In the genomic region with DNA sequence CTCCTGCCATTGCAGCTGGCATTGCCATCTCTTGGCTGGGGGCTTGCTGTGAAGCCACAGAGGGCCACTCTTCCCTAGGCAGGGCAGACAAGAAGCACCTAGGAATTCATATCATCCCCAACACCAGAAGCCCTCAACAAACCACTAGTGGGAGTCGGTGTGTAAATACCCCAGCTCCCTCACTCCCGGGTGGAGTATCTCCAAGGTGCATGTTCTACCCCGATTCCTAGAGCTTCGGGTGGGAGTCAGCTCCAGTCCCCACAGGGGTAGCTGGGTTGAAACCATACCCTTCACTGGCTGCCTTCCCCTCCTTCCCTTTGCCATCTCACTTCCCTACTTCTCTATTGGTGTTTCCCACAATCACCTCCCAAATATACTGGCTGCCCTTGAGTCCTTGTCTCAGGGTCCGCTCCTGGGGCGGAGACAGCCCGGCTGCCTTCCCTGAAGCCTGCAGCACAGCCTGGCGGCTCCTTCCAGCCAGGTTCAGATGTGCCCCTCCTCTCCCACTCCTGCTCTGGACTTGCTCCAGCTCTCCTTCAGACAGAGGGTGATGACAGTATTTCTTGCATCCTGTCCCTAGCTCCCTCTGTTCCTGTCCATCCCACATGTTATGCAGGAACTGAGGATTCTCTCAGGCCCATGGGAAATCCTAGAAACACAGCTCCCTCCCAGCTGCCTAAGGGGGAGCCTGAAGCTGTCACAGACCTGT, we compare ENCODE assay signal across 34 cellular contexts. TPM values are rescaled to one million over a fixed set of nuclear protein-coding genes. Genes with fewer than 3 reads are reported as not detected.
DNase-seq lines count a peak whose midpoint lies in the region; FAIRE-seq and TF ChIP-seq lines count a peak whose summit lies in the region.
"Had no signal": no experiment of that assay in that cellular context is flagged by ENCODE, and none has a peak within 500 bp of the region (broad histone marks: within the 10 kb centered on the region; RNA-seq: fewer than 3 reads in every experiment).

No MANE protein-coding gene starts in this region.

- TF ChIP-seq POLR2A in H1 (IDR thresholded peaks at IDR 0.05; ENCODE audit: control extremely low read depth in 1 of 2, low read depth in 2 of 2, low read length in 2 of 2) (no peak), uterus (IDR thresholded peaks at IDR 0.05) (no peak)

- H3K18ac ChIP-seq in H1 (ENCODE audit: extremely low read depth, low read length) = no peak overlapping the region

- no peak overlapping the region for H2BK15ac ChIP-seq in H1 (ENCODE audit: low read length)

- H2BK20ac ChIP-seq in H1 (ENCODE audit: low read length) = no peak overlapping the region

- no peak for TF ChIP-seq EP300 in H1 (IDR thresholded peaks at IDR 0.05; ENCODE audit: borderline replicate concordance in 1 of 2, low read depth in 2 of 2, low read length in 2 of 2)

- peaks cover 5% of the 10 kb centered on the region for H3K4me1 Mint-ChIP-seq in nephron
- peaks cover 6% of the 10 kb centered on the region for H3K4me1 Mint-ChIP-seq in Calu3 (ENCODE audit: low read depth, unreplicated experiment)

- no peak overlapping the region for H2BK120ac ChIP-seq in H1 (replicated peaks; ENCODE audit: low read depth, low read length)

- H3K4me3 ChIP-seq in BLaER1 treated with 17β-estradiol and CSF1 and Interleukin-3, amounts not matched to agents 10 nM and 100 nM = no peak overlapping the region
- H3K4me3 ChIP-seq in H1 (ENCODE audit: extremely low read depth in 1 of 4, insufficient read depth in 2 of 4, low read depth in 3 of 4, low read length in 4 of 4) (no peak overlapping the region), uterus (no peak overlapping the region)
- H3K4me3 ChIP-seq: adrenal gland, heart right ventricle, pancreas, SJSA1, smooth muscle cell had no signal

- no peak overlapping the region for H2BK12ac ChIP-seq in H1 (ENCODE audit: low read depth, low read length)

- CTCF ChIA-PET in H1 (lab: Charles Lee; ENCODE audit: partially characterized antibody) = interaction anchor here (0.6 to 25.1 kb wide), 11 partner anchors 10 to 393 kb away, joined by 3 to 994 read pairs (median 4); partner anchors contain the start of genes ACOX2 and FAM107A
- CTCF ChIA-PET in Calu3 (lab: Charles Lee) = no interaction called here

- H4K8ac ChIP-seq in H1 (ENCODE audit: extremely low read depth, insufficient read depth, low read length) = no peak overlapping the region

- H2BK5ac ChIP-seq in H1 (ENCODE audit: low read depth, low read length) = no peak overlapping the region

- no peak overlapping the region for H3K56ac ChIP-seq in H1 (replicated peaks; ENCODE audit: insufficient read length, low read depth, low read length)

- no peaks in the 10 kb centered on the region for H3K23me2 ChIP-seq in H1 (ENCODE audit: low read depth, low read length)

- no peaks in the 10 kb centered on the region for H3K79me2 ChIP-seq in H1 (ENCODE audit: control insufficient read depth in 1 of 2, insufficient read depth in 2 of 2, low read length in 2 of 2)

- H3K9me3 Mint-ChIP-seq in nephron (no peaks in the 10 kb centered on the region), Calu3 (ENCODE audit: low read depth, unreplicated experiment) (no peaks in the 10 kb centered on the region)
- H3K9me3 Mint-ChIP-seq: activated CD4-positive, alpha-beta memory T cell treated with anti-CD3 and anti-CD28 coated beads for 36 hours; activated naive CD4-positive, alpha-beta T cell treated with anti-CD3 and anti-CD28 coated beads for 36 hours; activated T-helper 1 cell treated with anti-CD3 and anti-CD28 coated beads, Interleukin-12 subunit alpha, Interleukin-12 subunit beta, Interleukin-2, Interleukin-4 antibody, amounts not matched to agents 30 ng/mL and 10 ng/mL and 1 ng/mL, durations not matched to agents 14 hours and 24 hours and 36 hours; T-helper 1 cell treated with Interleukin-12 subunit alpha and Interleukin-12 subunit beta and Interleukin-4 antibody, amounts not matched to agents 30 μg/mL and 1 μg/mL, for 36 hours had no signal

- no peak overlapping the region for H4K91ac ChIP-seq in H1 (replicated peaks; ENCODE audit: insufficient read length, low read length)

- WGBS in H1 (ENCODE audit: extremely low coverage in 1 of 2, insufficient coverage in 1 of 2, insufficient read length in 1 of 2, insufficient replicate concordance in 2 of 2, low coverage in 1 of 2, low lambda C conversion rate in 2 of 2, missing lambda C conversion rate in 1 of 2), 2 experiments = 90% methylated on average over 8 of the region's 8 CpGs; no CpG with 5 or more reads in 1 of the 2 experiments

- H3K27me3 ChIP-seq in BLaER1 treated with 17β-estradiol and CSF1 and Interleukin-3, amounts not matched to agents 10 nM and 100 nM = peaks cover 0 to 8% (median 0%) of the 10 kb centered on the region in 11 experiments; a peak in 2 of 22 replicates
- H3K27me3 ChIP-seq in H1 (replicated peaks in 1 of 4; ENCODE audit: control insufficient read depth in 3 of 4, extremely low read depth in 1 of 4, insufficient read depth in 3 of 4, low read length in 3 of 4) = peaks cover 9 to 54% (median 29%) of the 10 kb centered on the region in 4 experiments
- H3K27me3 ChIP-seq in uterus = no peaks in the 10 kb centered on the region
- H3K27me3 ChIP-seq: adrenal gland, brain microvascular endothelial cell, pancreas, SJSA1 had no signal

- no peak overlapping the region for H3K14ac ChIP-seq in H1 (ENCODE audit: insufficient read length)

- no peak overlapping the region for H3K4me3 Mint-ChIP-seq in nephron
- H3K4me3 Mint-ChIP-seq in Calu3 (ENCODE audit: low read depth, unreplicated experiment) = no peak overlapping the region
- H3K4me3 Mint-ChIP-seq: activated CD4-positive, alpha-beta memory T cell treated with anti-CD3 and anti-CD28 coated beads for 36 hours; activated naive CD4-positive, alpha-beta T cell treated with anti-CD3 and anti-CD28 coated beads for 36 hours; activated T-helper 1 cell treated with anti-CD3 and anti-CD28 coated beads, Interleukin-12 subunit alpha, Interleukin-12 subunit beta, Interleukin-2, Interleukin-4 antibody, amounts not matched to agents 30 ng/mL and 10 ng/mL and 1 ng/mL, durations not matched to agents 14 hours and 24 hours and 36 hours; T-helper 1 cell treated with Interleukin-12 subunit alpha and Interleukin-12 subunit beta and Interleukin-4 antibody, amounts not matched to agents 30 μg/mL and 1 μg/mL, for 36 hours had no signal

- DNase-seq in HT1080 (ENCODE audit: low read depth) (peak; percentile 17), H1 (ENCODE audit: low read depth in 1 of 2, low spot score in 2 of 2) (no peak), HT-29 (ENCODE audit: low spot score) (no peak), Calu3 (no peak), uterus (no peak)
- DNase-seq: activated CD4-positive, alpha-beta memory T cell treated with anti-CD3 and anti-CD28 coated beads for 36 hours; activated CD4-positive, CD25-positive, alpha-beta regulatory T cell treated with anti-CD3 and anti-CD28 coated beads, Interleukin-2, amount 50 U/mL, for 72 hours; activated CD8-positive, alpha-beta memory T cell treated with anti-CD3 and anti-CD28 coated beads, Interleukin-2, amount 50 U/mL, for 4 hours; activated naive CD4-positive, alpha-beta T cell treated with anti-CD3 and anti-CD28 coated beads for 36 hours; adrenal gland; brain microvascular endothelial cell; C1 segment of cervical spinal cord; heart right ventricle; IMR-90; left colon; mesenchymal stem cell; NCI-H1048; NCI-H187 treated with DMSO at 0.1 percent for 48 hours; NCI-H2227 treated with DMSO at 0.1 percent for 48 hours; NCI-H526 treated with DMSO at 0.1 percent for 48 hours; pancreas; retina; stimulated activated CD4-positive, alpha-beta T cell treated with anti-CD3 and anti-CD28 coated beads, Interleukin-1b, Interleukin-23, amount 100 ng/mL, for 48 hours; trophoblast cell had no signal

- no peak overlapping the region for H3K23ac ChIP-seq in H1 (ENCODE audit: insufficient read length)

- peak overlapping the region in 9 of 11 experiments; percentile 31 to 98 (median 79); a peak in 17 of 22 replicates for H3K4me2 ChIP-seq in BLaER1 treated with 17β-estradiol and CSF1 and Interleukin-3, amounts not matched to agents 10 nM and 100 nM
- no peak overlapping the region for H3K4me2 ChIP-seq in H1 (ENCODE audit: insufficient read depth in 1 of 2, low read depth in 2 of 2, low read length in 2 of 2)
- H3K4me2 ChIP-seq: smooth muscle cell had no signal

- no TSS peak for BruUV-seq in Calu3 (replicated peaks; lab: Mats Ljungman, UMichigan)

- peak; percentile 17 to 30; a peak in 3 of 4 replicates for TF ChIP-seq RAD21 in H1 (IDR thresholded peaks at IDR 0.05 in 1 of 2, conservative IDR thresholded peaks at IDR 0.05 in 1 of 2; ENCODE audit: low read depth in 2 of 2, low read length in 2 of 2)

- no peak overlapping the region for H3K4ac ChIP-seq in H1 (replicated peaks; ENCODE audit: insufficient read length, low read depth, low read length)

- H3K27ac ChIP-seq in BLaER1 treated with 17β-estradiol and CSF1 and Interleukin-3, amounts not matched to agents 10 nM and 100 nM = peak overlapping the region in 3 of 11 experiments; percentile 50 to 83 (median 63); a peak in 6 of 22 replicates
- H3K27ac ChIP-seq in H1 (ENCODE audit: low read depth, low read length) (no peak overlapping the region), uterus (no peak overlapping the region)
- H3K27ac ChIP-seq: adrenal gland, brain microvascular endothelial cell, heart right ventricle, pancreas, SJSA1 had no signal

- H2AFZ ChIP-seq in H1 (ENCODE audit: low read length) = no peak overlapping the region

- H3K79me1 ChIP-seq in H1 (ENCODE audit: low read depth, low read length) = no peaks in the 10 kb centered on the region

- H3K27me3 Mint-ChIP-seq in nephron (ENCODE audit: low read depth) = peaks cover 23% of the 10 kb centered on the region
- peaks cover 23% of the 10 kb centered on the region for H3K27me3 Mint-ChIP-seq in Calu3 (ENCODE audit: unreplicated experiment)

- no peaks in the 10 kb centered on the region for H3K9me3 ChIP-seq in BLaER1 treated with 17β-estradiol and CSF1 and Interleukin-3, amounts not matched to agents 10 nM and 100 nM (replicated peaks in 1 of 11)
- H3K9me3 ChIP-seq in H1 (ENCODE audit: insufficient read depth in 2 of 2, low read depth in 1 of 2, low read length in 1 of 2) = no peaks in the 10 kb centered on the region
- no peaks in the 10 kb centered on the region for H3K9me3 ChIP-seq in uterus
- H3K9me3 ChIP-seq: adrenal gland, heart right ventricle, pancreas had no signal

- intact Hi-C loops in Calu3 (cut with micrococcal nuclease; ENCODE audit: unreplicated experiment) = no loop called here
- intact Hi-C loops in uterus (cut with DNase I; ENCODE audit: low total_unique reads) = loop anchor here (10.0 kb wide), 2 partner anchors 69 to 309 kb away; no protein-coding TSS in a partner anchor

- H3K9ac ChIP-seq in BLaER1 treated with 17β-estradiol and CSF1 and Interleukin-3, amounts not matched to agents 10 nM and 100 nM = 0 out of 22 replicates have a peak overlapping the region, but pooled peaks of 2 of the 11 experiments have one; percentile 4 to 19
- no peak overlapping the region for H3K9ac ChIP-seq in H1 (replicated peaks in 1 of 4; ENCODE audit: extremely low read depth in 1 of 4, low read depth in 3 of 4, low read length in 3 of 4)

- H3K36me3 Mint-ChIP-seq in nephron (ENCODE audit: low read depth) = no peaks in the 10 kb centered on the region
- no peaks in the 10 kb centered on the region for H3K36me3 Mint-ChIP-seq in Calu3 (ENCODE audit: insufficient read depth, unreplicated experiment)
- H3K36me3 Mint-ChIP-seq: activated CD4-positive, alpha-beta memory T cell treated with anti-CD3 and anti-CD28 coated beads for 36 hours had no signal

- peaks cover 15 to 74% (median 59%) of the 10 kb centered on the region in 10 experiments; a peak in 19 of 20 replicates for H3K4me1 ChIP-seq in BLaER1 treated with 17β-estradiol and CSF1 and Interleukin-3, amounts not matched to agents 10 nM and 100 nM
- peaks cover 0 to 4% (median 2%) of the 10 kb centered on the region in 4 experiments; a peak in 4 of 7 replicates for H3K4me1 ChIP-seq in H1 (replicated peaks in 1 of 4; ENCODE audit: control insufficient read depth in 3 of 4, insufficient read depth in 4 of 4, low read length in 3 of 4)
- peaks cover 0 to 5% of the 10 kb centered on the region in 2 donors for H3K4me1 ChIP-seq in uterus

- no peak for FAIRE-seq in H1 (lab: Jason Lieb, UNC)
- FAIRE-seq: GM12891, pancreas, TTC549 had no signal

- TF ChIP-seq CTCF in H1 (IDR thresholded peaks at IDR 0.05; ENCODE audit: control extremely low read depth in 1 of 3, insufficient read depth in 1 of 3, low read depth in 1 of 3, low read length in 3 of 3) (no peak), nephron (IDR thresholded peaks at IDR 0.05; ENCODE audit: unreplicated experiment in 3 of 3) (no peak), Calu3 (IDR thresholded peaks at IDR 0.05; ENCODE audit: unreplicated experiment) (no peak), uterus (IDR thresholded peaks at IDR 0.05) (no peak)

- H3K27ac Mint-ChIP-seq in nephron (peak overlapping the region in 2 of 3 experiments; percentile 38 to 72), Calu3 (ENCODE audit: unreplicated experiment) (no peak overlapping the region)
- H3K27ac Mint-ChIP-seq: activated CD4-positive, alpha-beta memory T cell treated with anti-CD3 and anti-CD28 coated beads for 36 hours; activated naive CD4-positive, alpha-beta T cell treated with anti-CD3 and anti-CD28 coated beads for 36 hours; activated T-helper 1 cell treated with anti-CD3 and anti-CD28 coated beads, Interleukin-12 subunit alpha, Interleukin-12 subunit beta, Interleukin-2, Interleukin-4 antibody, amounts not matched to agents 30 ng/mL and 10 ng/mL and 1 ng/mL, durations not matched to agents 14 hours and 24 hours and 36 hours; T-helper 1 cell treated with Interleukin-12 subunit alpha and Interleukin-12 subunit beta and Interleukin-4 antibody, amounts not matched to agents 30 μg/mL and 1 μg/mL, for 36 hours had no signal

- H2AK5ac ChIP-seq in H1 (ENCODE audit: low read depth, low read length) = no peak overlapping the region

- no peaks in the 10 kb centered on the region for H4K20me1 ChIP-seq in BLaER1 treated with 17β-estradiol and CSF1 and Interleukin-3, amounts not matched to agents 10 nM and 100 nM
- H4K20me1 ChIP-seq in H1 (replicated peaks in 1 of 2; ENCODE audit: control insufficient read depth in 1 of 2, insufficient read depth in 2 of 2, low read length in 2 of 2) = no peaks in the 10 kb centered on the region

- H3K36me3 ChIP-seq in BLaER1 treated with 17β-estradiol and CSF1 and Interleukin-3, amounts not matched to agents 10 nM and 100 nM = no peaks in the 10 kb centered on the region
- H3K36me3 ChIP-seq in H1 (ENCODE audit: control insufficient read depth in 2 of 4, insufficient read depth in 4 of 4, low read length in 3 of 4) = no peaks in the 10 kb centered on the region; a peak in 1 of 8 replicates
- no peaks in the 10 kb centered on the region for H3K36me3 ChIP-seq in uterus
- H3K36me3 ChIP-seq: adrenal gland, brain microvascular endothelial cell, heart right ventricle, pancreas, SJSA1 had no signal

- POLR2A ChIA-PET in H1 (lab: Charles Lee; ENCODE audit: partially characterized antibody) = interaction anchor here (1.0 kb wide), 1 partner anchor 12 kb away, joined by 3 read pairs; no protein-coding TSS in a partner anchor

- no peak overlapping the region for H4K5ac ChIP-seq in H1 (ENCODE audit: insufficient read length, low read depth, low read length)

RNA-seq across cellular contexts. Expression of gene FAM3D, which starts 33.3 kb away (rescaled TPM):
- total RNA-seq in HT1080 (2014; rRNA removed; shearing (Covaris generic)) = not detected in 2 replicates
- not detected in 2 replicates for polyA plus RNA-seq in HT1080 (2015; cell fraction: cytosol; rRNA removed)
- not detected in 2 replicates for polyA plus RNA-seq in HT1080 (2015; cell fraction: nucleus; rRNA removed)
- not detected in 2 replicates for total RNA-seq in H1 (2021; fragmentation: NEBNext Ultra II Directional; extraction: Animal tissue kit (Norgen Biotek cat#: 25700))
- polyA plus RNA-seq in H1 (2011; rRNA removed) = 0.08 TPM in 1 of 2 replicates, not detected in the other
- not detected for polyA plus RNA-seq in H1 (2011; cell fraction: cytosol; rRNA removed)
- 0.09 TPM for polyA plus RNA-seq in H1 (2011; cell fraction: nucleus; rRNA removed)
- polyA plus RNA-seq in H1 (2012, experiment 1 of 2) = not detected in 4 replicates
- polyA plus RNA-seq in H1 (2012, experiment 2 of 2) = not detected
- polyA plus RNA-seq in H1 (2013, experiment 1 of 2) = not detected
- polyA plus RNA-seq in H1 (2013, experiment 2 of 2) = 0.07 TPM
- polyA minus RNA-seq in H1 (2011; rRNA and poly(A)+ RNA removed) = not detected in 2 replicates
- polyA minus RNA-seq in H1 (2011; cell fraction: cytosol; rRNA and poly(A)+ RNA removed) = not detected
- polyA minus RNA-seq in H1 (2011; cell fraction: nucleus; rRNA and poly(A)+ RNA removed) = not detected
- 50.2 and 58.0 TPM in 2 replicates for total RNA-seq in HT-29 (2014; rRNA removed; shearing (Covaris generic))
- 3.0 and 3.8 TPM in 2 replicates for total RNA-seq in Calu3 (2022)
- total RNA-seq in uterus = under 1 TPM in 1 of 4 donors, not detected in 3; 0.83 TPM
- total RNA-seq: activated CD4-positive, alpha-beta memory T cell treated with anti-CD3 and anti-CD28 coated beads for 36 hours; activated naive CD4-positive, alpha-beta T cell treated with anti-CD3 and anti-CD28 coated beads for 36 hours; activated T-helper 1 cell treated with anti-CD3 and anti-CD28 coated beads, Interleukin-12 subunit alpha, Interleukin-12 subunit beta, Interleukin-2, Interleukin-4 antibody, amounts not matched to agents 30 ng/mL and 10 ng/mL and 1 ng/mL, durations not matched to agents 14 hours and 24 hours and 36 hours; cerebellum; heart right ventricle; IMR-90; myocyte; SJSA1 had no signal
- polyA plus RNA-seq: IMR-90 had no signal

RNA-seq across cellular contexts. Expression of gene FAM107A, which starts 56.1 kb away (rescaled TPM):
- total RNA-seq in HT1080 (2014; rRNA removed; shearing (Covaris generic)) = 0.02 TPM in 1 of 2 replicates, not detected in the other
- polyA plus RNA-seq in HT1080 (2015; cell fraction: cytosol; rRNA removed) = 0.02 and 0.07 TPM in 2 replicates
- 0.15 TPM in 1 of 2 replicates, not detected in the other for polyA plus RNA-seq in HT1080 (2015; cell fraction: nucleus; rRNA removed)
- total RNA-seq in H1 (2021; fragmentation: NEBNext Ultra II Directional; extraction: Animal tissue kit (Norgen Biotek cat#: 25700)) = 0.57 and 0.65 TPM in 2 replicates
- polyA plus RNA-seq in H1 (2011; rRNA removed) = 0.51 and 1.1 TPM in 2 replicates
- polyA plus RNA-seq in H1 (2011; cell fraction: cytosol; rRNA removed) = 0.83 TPM
- polyA plus RNA-seq in H1 (2011; cell fraction: nucleus; rRNA removed) = 0.61 TPM
- polyA plus RNA-seq in H1 (2012, experiment 1 of 2) = 0.16 to 0.23 TPM (median 0.22 TPM) in 4 replicates
- 0.33 TPM for polyA plus RNA-seq in H1 (2012, experiment 2 of 2)
- polyA plus RNA-seq in H1 (2013, experiment 1 of 2) = 0.53 TPM
- polyA plus RNA-seq in H1 (2013, experiment 2 of 2) = 0.50 TPM
- polyA minus RNA-seq in H1 (2011; rRNA and poly(A)+ RNA removed) = 0.05 and 0.60 TPM in 2 replicates
- 1.0 TPM for polyA minus RNA-seq in H1 (2011; cell fraction: cytosol; rRNA and poly(A)+ RNA removed)
- 0.40 TPM for polyA minus RNA-seq in H1 (2011; cell fraction: nucleus; rRNA and poly(A)+ RNA removed)
- 0.10 TPM in 1 of 2 replicates, not detected in the other for total RNA-seq in HT-29 (2014; rRNA removed; shearing (Covaris generic))
- not detected in 2 replicates for total RNA-seq in Calu3 (2022)
- 100 to 1,000 TPM in 1 of 4 donors, 10 to 100 TPM in 3; 16.2 to 140 (median 61.2) TPM for total RNA-seq in uterus
- total RNA-seq: activated CD4-positive, alpha-beta memory T cell treated with anti-CD3 and anti-CD28 coated beads for 36 hours; activated naive CD4-positive, alpha-beta T cell treated with anti-CD3 and anti-CD28 coated beads for 36 hours; activated T-helper 1 cell treated with anti-CD3 and anti-CD28 coated beads, Interleukin-12 subunit alpha, Interleukin-12 subunit beta, Interleukin-2, Interleukin-4 antibody, amounts not matched to agents 30 ng/mL and 10 ng/mL and 1 ng/mL, durations not matched to agents 14 hours and 24 hours and 36 hours; IMR-90; myocyte; SJSA1; smooth muscle cell had no signal
- polyA plus RNA-seq: IMR-90, smooth muscle cell had no signal

Comparison
In these comparisons a context has a peak if more than half of its experiments do, and no peak if none do; other contexts are left out.
1. H3K4me2 ChIP-seq: peak in BLaER1 treated with 17β-estradiol and CSF1 and Interleukin-3, amounts not matched to agents 10 nM and 100 nM (9 of 11); none in H1 (0 of 2).
2. RNA of gene FAM3D, which starts 33.3 kb away (total RNA-seq): 50.2 to 58.0 TPM in HT-29; 3.0 to 3.8 TPM in Calu3, 0.83 TPM in uterus, not detected in HT1080 and not detected in H1; every median in the first group is over 10 times any median in the second.
3. RNA of gene FAM107A, which starts 56.1 kb away (total RNA-seq): 16.2 to 140 TPM in uterus; 0.57 to 0.65 TPM in H1, 0.10 TPM in HT-29, 0.02 TPM in HT1080 and not detected in Calu3; every median in the first group is over 10 times any median in the second.